21 cellular contexts compared by ENCODE assay signal in genomic region chr4:22091906-22092305, GRCh38.
"Had no signal": no experiment of that assay in that cellular context is flagged by ENCODE, and none has a peak within 500 bp of the region (broad histone marks: within the 10 kb centered on the region; RNA-seq: fewer than 3 reads in every experiment).

No MANE protein-coding gene starts in this region.

- FAIRE-seq: colon had no signal

- H3K4me1 ChIP-seq: SJCRH30 had no signal

- H3K27me3 ChIP-seq: SJCRH30 had no signal

- DNase-seq: activated CD4-positive, alpha-beta memory T cell treated with anti-CD3 and anti-CD28 coated beads for 36 hours; activated CD4-positive, alpha-beta T cell treated with anti-CD3 and anti-CD28 coated beads, Interleukin-2, amount 10 ng/mL, durations not matched to agents 7 days and 5 days; activated CD4-positive, CD25-positive, alpha-beta regulatory T cell; activated CD8-positive, alpha-beta memory T cell treated with anti-CD3 and anti-CD28 coated beads for 24 hours; activated effector memory CD4-positive, alpha-beta T cell treated with anti-CD3 and anti-CD28 coated beads, Interleukin-2, amount 50 U/mL, for 16 hours; activated naive CD4-positive, alpha-beta T cell treated with Interleukin-2 at 50 U/mL for 16 hours; activated T-cell treated with anti-CD3 and anti-CD28 coated beads, Interleukin-2, amount 50 U/mL, for 4 hours; cerebellar nuclear complex; MV-4-11; NCI-H1105; NCI-H1436; NCI-H1694 treated with DMSO at 0.1 percent for 48 hours; NCI-H2029 treated with DMSO at 0.1 percent for 48 hours; NCI-H774; NK-92 treated with Interleukin-12 subunit alpha and Interleukin-12 subunit beta, amount 100 ng/mL, for 24 hours; OCI-M1; Right ventricle myocardium superior had no signal

- H3K27ac ChIP-seq: RWPE1, SJCRH30 had no signal

- H3K36me3 ChIP-seq: SJCRH30 had no signal

- ATAC-seq: activated T-cell treated with anti-CD3 and anti-CD28 coated beads, Interleukin-2, amount 50 U/mL, for 4 hours; Panc1 had no signal

- H3K9me3 ChIP-seq: SJCRH30 had no signal

- H3K4me3 ChIP-seq: SJCRH30 had no signal
